In the genomic region with DNA sequence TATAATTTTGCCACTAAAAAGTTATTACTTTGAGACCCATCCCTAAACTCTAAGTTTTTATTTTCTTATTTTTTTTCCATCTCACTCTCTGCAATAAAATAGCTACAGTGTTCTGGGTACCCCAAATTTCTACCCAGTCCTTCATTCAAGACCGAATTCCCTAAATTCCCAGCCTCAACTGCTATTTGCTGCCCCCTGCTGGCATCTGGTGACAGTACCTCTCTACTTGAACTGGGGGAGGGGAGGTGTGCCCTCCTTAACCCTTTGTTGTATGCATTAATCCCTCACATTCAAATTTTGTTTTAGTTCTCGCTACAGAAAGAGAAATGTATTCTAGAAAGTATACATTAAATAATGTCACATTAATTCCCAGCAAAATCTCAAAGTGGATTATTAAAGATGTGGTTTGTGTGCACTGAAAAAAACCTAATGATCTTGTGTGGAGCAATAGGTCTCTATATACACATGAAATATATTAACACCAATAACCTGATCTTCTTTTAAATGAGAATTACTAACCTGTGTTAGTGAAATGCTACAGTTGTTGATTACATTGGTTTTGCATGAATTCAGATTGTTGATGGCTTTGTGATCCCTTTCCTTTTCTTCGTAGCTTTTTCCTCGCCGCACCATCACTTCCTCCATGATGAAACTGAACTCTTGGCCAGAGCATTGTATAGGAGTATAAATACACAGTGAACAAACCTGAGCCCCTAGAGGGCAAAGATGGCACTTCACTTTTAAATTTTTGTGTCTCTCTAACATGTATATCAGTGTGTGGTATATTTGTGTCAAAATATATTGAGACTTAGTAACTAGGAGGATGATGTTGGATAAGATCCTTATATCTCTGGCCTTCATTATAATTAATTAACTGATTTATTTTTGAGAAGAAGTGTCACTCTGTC, we compare ENCODE assay signal across 1 cellular context.
TF ChIP-seq lines count a peak whose summit lies in the region.

No MANE protein-coding gene starts in this region.

TF ChIP-seq in GM23338, 12 proteins besides CTCF, POLR2A, EP300 and RAD21 (continued from another document):
- TF ChIP-seq EZH2phosphoT487 (IDR thresholded peaks at IDR 0.05; ENCODE audit: unreplicated experiment) (no peak), ZNF331 (CRISPR knock-in tag; IDR thresholded peaks at IDR 0.05; ENCODE audit: low read depth) (no peak), ZNF114 (CRISPR knock-in tag; IDR thresholded peaks at IDR 0.05) (no peak), NANOG (IDR thresholded peaks at IDR 0.05; ENCODE audit: borderline replicate concordance) (no peak), JUNB (IDR thresholded peaks at IDR 0.05; ENCODE audit: unreplicated experiment) (no peak), POLR2AphosphoS5 (IDR thresholded peaks at IDR 0.05; ENCODE audit: low read depth) (no peak)
- TF ChIP-seq, protein P1, sequence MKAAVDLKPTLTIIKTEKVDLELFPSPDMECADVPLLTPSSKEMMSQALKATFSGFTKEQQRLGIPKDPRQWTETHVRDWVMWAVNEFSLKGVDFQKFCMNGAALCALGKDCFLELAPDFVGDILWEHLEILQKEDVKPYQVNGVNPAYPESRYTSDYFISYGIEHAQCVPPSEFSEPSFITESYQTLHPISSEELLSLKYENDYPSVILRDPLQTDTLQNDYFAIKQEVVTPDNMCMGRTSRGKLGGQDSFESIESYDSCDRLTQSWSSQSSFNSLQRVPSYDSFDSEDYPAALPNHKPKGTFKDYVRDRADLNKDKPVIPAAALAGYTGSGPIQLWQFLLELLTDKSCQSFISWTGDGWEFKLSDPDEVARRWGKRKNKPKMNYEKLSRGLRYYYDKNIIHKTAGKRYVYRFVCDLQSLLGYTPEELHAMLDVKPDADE (IDR thresholded peaks at IDR 0.05) = no peak
- TF ChIP-seq, protein P2, sequence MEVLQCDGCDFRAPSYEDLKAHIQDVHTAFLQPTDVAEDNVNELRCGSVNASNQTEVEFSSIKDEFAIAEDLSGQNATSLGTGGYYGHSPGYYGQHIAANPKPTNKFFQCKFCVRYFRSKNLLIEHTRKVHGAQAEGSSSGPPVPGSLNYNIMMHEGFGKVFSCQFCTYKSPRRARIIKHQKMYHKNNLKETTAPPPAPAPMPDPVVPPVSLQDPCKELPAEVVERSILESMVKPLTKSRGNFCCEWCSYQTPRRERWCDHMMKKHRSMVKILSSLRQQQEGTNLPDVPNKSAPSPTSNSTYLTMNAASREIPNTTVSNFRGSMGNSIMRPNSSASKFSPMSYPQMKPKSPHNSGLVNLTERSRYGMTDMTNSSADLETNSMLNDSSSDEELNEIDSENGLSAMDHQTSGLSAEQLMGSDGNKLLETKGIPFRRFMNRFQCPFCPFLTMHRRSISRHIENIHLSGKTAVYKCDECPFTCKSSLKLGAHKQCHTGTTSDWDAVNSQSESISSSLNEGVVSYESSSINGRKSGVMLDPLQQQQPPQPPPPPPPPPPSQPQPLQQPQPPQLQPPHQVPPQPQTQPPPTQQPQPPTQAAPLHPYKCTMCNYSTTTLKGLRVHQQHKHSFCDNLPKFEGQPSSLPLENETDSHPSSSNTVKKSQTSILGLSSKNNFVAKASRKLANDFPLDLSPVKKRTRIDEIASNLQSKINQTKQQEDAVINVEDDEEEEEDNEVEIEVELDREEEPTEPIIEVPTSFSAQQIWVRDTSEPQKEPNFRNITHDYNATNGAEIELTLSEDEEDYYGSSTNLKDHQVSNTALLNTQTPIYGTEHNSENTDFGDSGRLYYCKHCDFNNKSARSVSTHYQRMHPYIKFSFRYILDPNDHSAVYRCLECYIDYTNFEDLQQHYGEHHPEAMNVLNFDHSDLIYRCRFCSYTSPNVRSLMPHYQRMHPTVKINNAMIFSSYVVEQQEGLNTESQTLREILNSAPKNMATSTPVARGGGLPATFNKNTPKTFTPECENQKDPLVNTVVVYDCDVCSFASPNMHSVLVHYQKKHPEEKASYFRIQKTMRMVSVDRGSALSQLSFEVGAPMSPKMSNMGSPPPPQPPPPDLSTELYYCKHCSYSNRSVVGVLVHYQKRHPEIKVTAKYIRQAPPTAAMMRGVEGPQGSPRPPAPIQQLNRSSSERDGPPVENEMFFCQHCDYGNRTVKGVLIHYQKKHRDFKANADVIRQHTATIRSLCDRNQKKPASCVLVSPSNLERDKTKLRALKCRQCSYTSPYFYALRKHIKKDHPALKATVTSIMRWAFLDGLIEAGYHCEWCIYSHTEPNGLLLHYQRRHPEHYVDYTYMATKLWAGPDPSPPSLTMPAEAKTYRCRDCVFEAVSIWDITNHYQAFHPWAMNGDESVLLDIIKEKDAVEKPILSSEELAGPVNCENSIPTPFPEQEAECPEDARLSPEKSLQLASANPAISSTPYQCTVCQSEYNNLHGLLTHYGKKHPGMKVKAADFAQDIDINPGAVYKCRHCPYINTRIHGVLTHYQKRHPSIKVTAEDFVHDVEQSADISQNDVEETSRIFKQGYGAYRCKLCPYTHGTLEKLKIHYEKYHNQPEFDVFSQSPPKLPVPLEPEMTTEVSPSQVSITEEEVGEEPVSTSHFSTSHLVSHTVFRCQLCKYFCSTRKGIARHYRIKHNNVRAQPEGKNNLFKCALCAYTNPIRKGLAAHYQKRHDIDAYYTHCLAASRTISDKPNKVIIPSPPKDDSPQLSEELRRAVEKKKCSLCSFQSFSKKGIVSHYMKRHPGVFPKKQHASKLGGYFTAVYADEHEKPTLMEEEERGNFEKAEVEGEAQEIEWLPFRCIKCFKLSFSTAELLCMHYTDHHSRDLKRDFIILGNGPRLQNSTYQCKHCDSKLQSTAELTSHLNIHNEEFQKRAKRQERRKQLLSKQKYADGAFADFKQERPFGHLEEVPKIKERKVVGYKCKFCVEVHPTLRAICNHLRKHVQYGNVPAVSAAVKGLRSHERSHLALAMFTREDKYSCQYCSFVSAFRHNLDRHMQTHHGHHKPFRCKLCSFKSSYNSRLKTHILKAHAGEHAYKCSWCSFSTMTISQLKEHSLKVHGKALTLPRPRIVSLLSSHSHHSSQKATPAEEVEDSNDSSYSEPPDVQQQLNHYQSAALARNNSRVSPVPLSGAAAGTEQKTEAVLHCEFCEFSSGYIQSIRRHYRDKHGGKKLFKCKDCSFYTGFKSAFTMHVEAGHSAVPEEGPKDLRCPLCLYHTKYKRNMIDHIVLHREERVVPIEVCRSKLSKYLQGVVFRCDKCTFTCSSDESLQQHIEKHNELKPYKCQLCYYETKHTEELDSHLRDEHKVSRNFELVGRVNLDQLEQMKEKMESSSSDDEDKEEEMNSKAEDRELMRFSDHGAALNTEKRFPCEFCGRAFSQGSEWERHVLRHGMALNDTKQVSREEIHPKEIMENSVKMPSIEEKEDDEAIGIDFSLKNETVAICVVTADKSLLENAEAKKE (CRISPR knock-in tag; IDR thresholded peaks at IDR 0.05) = no peak
